ENCODE assay signal across 1 cellular context in genomic region chr17:17151541-17151940, GRCh38.
TF ChIP-seq lines count a peak whose summit lies in the region.

No MANE protein-coding gene starts in this region.

TF ChIP-seq in IMR-90, 13 proteins besides CTCF, POLR2A, EP300 and RAD21 (continued from another document):
- no peak for TF ChIP-seq ELK1 (IDR thresholded peaks at IDR 0.05; ENCODE audit: borderline replicate concordance, low read depth, low read length)
TF ChIP-seq in IMR-90: peak in this region for 1.
